Comparison of ENCODE assay signal across 12 cellular contexts in genomic region chr10:93464826-93465388, GRCh38. TPM values are rescaled to one million over a fixed set of nuclear protein-coding genes. Genes with fewer than 3 reads are reported as not detected.
DNase-seq lines count a peak whose midpoint lies in the region; ATAC-seq and TF ChIP-seq lines count a peak whose summit lies in the region.
"Had no signal": no experiment of that assay in that cellular context is flagged by ENCODE, and none has a peak within 500 bp of the region (broad histone marks: within the 10 kb centered on the region; RNA-seq: fewer than 3 reads in every experiment).

No MANE protein-coding gene starts in this region.

- ATAC-seq in RWPE2 (ENCODE audit: low read depth): no peak

- H3K4me3 ChIP-seq in GM23248 (peak overlapping the region; percentile 23), RWPE2 (ENCODE audit: severe bottlenecking) (no peak overlapping the region), fibroblast of mammary gland (ENCODE audit: control insufficient read depth, low read depth, low read length) (no peak overlapping the region), smooth muscle cell (no peak overlapping the region), HAP-1 (no peak overlapping the region), BE2C (ENCODE audit: low read depth, low read length) (no peak overlapping the region), MM.1S (ENCODE audit: low read length) (no peak overlapping the region)

- no peaks in the 10 kb centered on the region for H3K27me3 ChIP-seq in GM23248 (replicated peaks; ENCODE audit: insufficient read depth)
- H3K27me3 ChIP-seq in RWPE2 (ENCODE audit: insufficient read depth, poor library complexity, severe bottlenecking): no peaks in the 10 kb centered on the region
- no peaks in the 10 kb centered on the region for H3K27me3 ChIP-seq in smooth muscle cell (ENCODE audit: low read depth)
- H3K27me3 ChIP-seq in HAP-1 (ENCODE audit: low read depth): no peaks in the 10 kb centered on the region
- H3K27me3 ChIP-seq in BE2C: no peaks in the 10 kb centered on the region
- H3K27me3 ChIP-seq in MM.1S (replicated peaks; ENCODE audit: insufficient read depth, low read length): no peaks in the 10 kb centered on the region

- in situ Hi-C loops in GM23248 (cut with MboI) (no loop called here), HAP-1 (cut with MboI; ENCODE audit: low sequenced_read_pairs) (no loop called here)

- no peak overlapping the region for H2AFZ ChIP-seq in GM23248
- H2AFZ ChIP-seq in smooth muscle cell (ENCODE audit: low read depth): no peak overlapping the region
- H2AFZ ChIP-seq in MM.1S (ENCODE audit: low read length): no peak overlapping the region

- TF ChIP-seq CTCF in RWPE2 (IDR thresholded peaks at IDR 0.05; ENCODE audit: poor library complexity, severe bottlenecking): no peak
- no peak for TF ChIP-seq CTCF in fibroblast of mammary gland (conservative IDR thresholded peaks at IDR 0.05; ENCODE audit: control insufficient read depth, insufficient read depth, low read depth, low read length)
- TF ChIP-seq CTCF in smooth muscle cell (IDR thresholded peaks at IDR 0.05; ENCODE audit: borderline replicate concordance, insufficient read depth, poor library complexity, severe bottlenecking): no peak
- no peak for TF ChIP-seq CTCF in BE2C (IDR thresholded peaks at IDR 0.05; ENCODE audit: low read depth, low read length)
- no peak for TF ChIP-seq CTCF in MM.1S (IDR thresholded peaks at IDR 0.05; ENCODE audit: low read length)

- H3K36me3 ChIP-seq in GM23248 (ENCODE audit: low read depth) (peaks cover 10% of the 10 kb centered on the region; the same call in 1 of the 2 replicates), RWPE2 (ENCODE audit: low read depth) (peaks cover 46% of the 10 kb centered on the region), smooth muscle cell (ENCODE audit: low read depth) (no peaks in the 10 kb centered on the region), HAP-1 (replicated peaks) (no peaks in the 10 kb centered on the region), BE2C (no peaks in the 10 kb centered on the region), MM.1S (replicated peaks; ENCODE audit: insufficient read depth, low read length) (no peaks in the 10 kb centered on the region)

- 69 to 72% methylated on average over 4 of the region's 4 CpGs for WGBS in GM23248 (ENCODE audit: low coverage in 1 of 2, low lambda C conversion rate in 2 of 2, missing lambda C conversion rate in 2 of 2), 2 experiments
- 83% methylated on average over 4 of the region's 4 CpGs for WGBS in smooth muscle cell (ENCODE audit: low lambda C conversion rate)

- H3K9ac ChIP-seq in GM23248: peak overlapping the region; percentile 85
- H3K9ac ChIP-seq in smooth muscle cell (ENCODE audit: low read depth): peak overlapping the region; percentile 82
- H3K9ac ChIP-seq in MM.1S (ENCODE audit: low read length): no peak overlapping the region

- H3K4me2 ChIP-seq in GM23248 (ENCODE audit: unreplicated experiment) (peak overlapping the region; percentile 68), smooth muscle cell (peak overlapping the region; percentile 65), MM.1S (ENCODE audit: low read depth, low read length) (no peak overlapping the region)

- DNase-seq in GM23248 (peak; percentile 80), RWPE2 (ENCODE audit: low spot score) (no peak), fibroblast of mammary gland (ENCODE audit: low read depth) (peak; percentile 84), smooth muscle cell (lab: John Stamatoyannopoulos, UW; ENCODE audit: unreplicated experiment) (no peak), HAP-1 (ENCODE audit: low spot score in 2 of 2) (no peak), BE2C (no peak), MM.1S (no peak), erythroblast (lab: John Stamatoyannopoulos, UW) (no peak)
- DNase-seq: DMS53, H7, NCI-H1417 treated with DMSO at 0.1 percent for 48 hours, RPMI8226 had no signal

- H3K79me2 ChIP-seq in GM23248 (ENCODE audit: insufficient read depth) (peaks cover 80% of the 10 kb centered on the region), smooth muscle cell (ENCODE audit: low read depth) (peaks cover 63% of the 10 kb centered on the region), MM.1S (ENCODE audit: low read length) (no peaks in the 10 kb centered on the region)

- no peak for TF ChIP-seq POLR2A in erythroblast (IDR thresholded peaks at IDR 0.05; ENCODE audit: low read length)

- H3K27ac ChIP-seq in GM23248 (peak overlapping the region; percentile 99), RWPE2 (ENCODE audit: poor library complexity, severe bottlenecking) (peak overlapping the region; percentile 98), smooth muscle cell (ENCODE audit: low read depth) (peak overlapping the region; percentile 94), MM.1S (ENCODE audit: low read length) (no peak overlapping the region)

- peaks cover 88% of the 10 kb centered on the region for H3K4me1 ChIP-seq in GM23248 (ENCODE audit: insufficient read depth)
- H3K4me1 ChIP-seq in RWPE2 (ENCODE audit: insufficient read depth, poor library complexity, severe bottlenecking): peaks cover 80% of the 10 kb centered on the region
- H3K4me1 ChIP-seq in smooth muscle cell (ENCODE audit: low read depth): peaks cover 16% of the 10 kb centered on the region
- 0 out of 2 replicates have a peak, but pooled peaks cover 3% of the 10 kb centered on the region for H3K4me1 ChIP-seq in HAP-1
- H3K4me1 ChIP-seq in BE2C: no peaks in the 10 kb centered on the region
- no peaks in the 10 kb centered on the region for H3K4me1 ChIP-seq in MM.1S (ENCODE audit: low read length)

- H3K9me3 ChIP-seq in GM23248 (ENCODE audit: low read depth) (no peaks in the 10 kb centered on the region), RWPE2 (ENCODE audit: severe bottlenecking) (no peaks in the 10 kb centered on the region), smooth muscle cell (replicated peaks; ENCODE audit: low read depth) (no peaks in the 10 kb centered on the region), HAP-1 (no peaks in the 10 kb centered on the region), BE2C (no peaks in the 10 kb centered on the region), MM.1S (replicated peaks; ENCODE audit: insufficient read depth, low read length) (no peaks in the 10 kb centered on the region)

- H3K9me2 ChIP-seq in GM23248 (ENCODE audit: insufficient read depth): no peaks in the 10 kb centered on the region
- H3K9me2 ChIP-seq in MM.1S (replicated peaks; ENCODE audit: insufficient read depth, low read length): no peaks in the 10 kb centered on the region

- H3F3A ChIP-seq in GM23248 (ENCODE audit: insufficient read depth): peaks cover 84% of the 10 kb centered on the region
- peaks cover 46% of the 10 kb centered on the region for H3F3A ChIP-seq in smooth muscle cell (ENCODE audit: low read depth)
- H3F3A ChIP-seq in MM.1S (ENCODE audit: insufficient read depth, low read length): no peaks in the 10 kb centered on the region

- H4K20me1 ChIP-seq in GM23248 (ENCODE audit: insufficient read depth): no peaks in the 10 kb centered on the region
- H4K20me1 ChIP-seq in smooth muscle cell (ENCODE audit: low read depth): no peaks in the 10 kb centered on the region
- H4K20me1 ChIP-seq in MM.1S (ENCODE audit: insufficient read depth, low read length): no peaks in the 10 kb centered on the region

RNA-seq across cellular contexts. Expression of gene MYOF, which starts 17.2 kb away (rescaled TPM):
- 256 and 261 TPM in 2 replicates for total RNA-seq in GM23248 (2014; rRNA removed; shearing (Covaris generic))
- polyA plus RNA-seq in GM23248 (2016; fragmentation: Nextera tagmentation; extraction: Ambion mirVana) (93.0 and 101 TPM in 2 replicates), smooth muscle cell (29.6 and 45.1 TPM in 2 replicates)
- total RNA-seq in smooth muscle cell: 99.5 and 99.6 TPM in 2 replicates
- polyA plus RNA-seq in BE2C (2012; ENCODE audit: insufficient read depth, insufficient read length, low read depth): 0.09 TPM

RNA-seq across cellular contexts. Expression of gene CEP55, which starts 31.5 kb away (rescaled TPM):
- total RNA-seq in GM23248 (2014; rRNA removed; shearing (Covaris generic)): 21.5 and 32.4 TPM in 2 replicates
- polyA plus RNA-seq in GM23248 (2016; fragmentation: Nextera tagmentation; extraction: Ambion mirVana) (14.9 and 16.8 TPM in 2 replicates), smooth muscle cell (5.4 and 6.8 TPM in 2 replicates)
- 6.5 and 9.3 TPM in 2 replicates for total RNA-seq in smooth muscle cell
- polyA plus RNA-seq in BE2C (2012; ENCODE audit: insufficient read depth, insufficient read length, low read depth): 2.0 TPM

Comparison
In these comparisons a context has a peak if more than half of its experiments do, and no peak if none do; other contexts are left out.
1. DNase-seq: peak in GM23248 (single experiment) and fibroblast of mammary gland (single experiment); none in RWPE2 (single experiment), smooth muscle cell (single experiment), HAP-1 (0 of 2), BE2C (single experiment), MM.1S (single experiment) and erythroblast (0 of 2).